Comparison of ENCODE assay signal across 2 cellular contexts in genomic region chr5:180604271-180604670, GRCh38.
TF ChIP-seq lines count a peak whose summit lies in the region.

No MANE protein-coding gene starts in this region.

TF ChIP-seq in SK-N-SH, 30 proteins besides CTCF, POLR2A, EP300 and RAD21 (continued from another document):
- TF ChIP-seq SMC3 (IDR thresholded peaks at IDR 0.05; ENCODE audit: low read depth, low read length), result no peak
- TF ChIP-seq NRF1 (IDR thresholded peaks at IDR 0.05; ENCODE audit: low read depth, low read length), result no peak
- no peak for TF ChIP-seq RFX5 (IDR thresholded peaks at IDR 0.05; ENCODE audit: low read length)

TF ChIP-seq in SK-N-SH treated with all-trans-retinoic acid at 6 μM for 48 hours, 23 proteins besides CTCF, POLR2A, EP300 and RAD21 (continued from another document):
- TF ChIP-seq CREB5 (CRISPR knock-in tag; IDR thresholded peaks at IDR 0.05; ENCODE audit: low read depth) (no peak), ZNF565 (CRISPR knock-in tag; conservative IDR thresholded peaks at IDR 0.05; ENCODE audit: low read depth) (no peak), GLIS3 (CRISPR knock-in tag; IDR thresholded peaks at IDR 0.05) (no peak), RARB (CRISPR knock-in tag; IDR thresholded peaks at IDR 0.05) (no peak), ARNTL (CRISPR knock-in tag; IDR thresholded peaks at IDR 0.05; ENCODE audit: borderline replicate concordance, low read depth) (no peak), TSHZ2 (CRISPR knock-in tag; IDR thresholded peaks at IDR 0.05) (no peak), ZNF70 (CRISPR knock-in tag; IDR thresholded peaks at IDR 0.05) (no peak)
